Comparison of ENCODE assay signal across 1 cellular context in genomic region chr7:2522780-2523433, GRCh38.
TF ChIP-seq lines count a peak whose summit lies in the region.

No MANE protein-coding gene starts in this region.

TF ChIP-seq in A549, 52 proteins besides CTCF, POLR2A, EP300 and RAD21:
- no peak for TF ChIP-seq BCL3 (IDR thresholded peaks at IDR 0.05)
- TF ChIP-seq KDM1A (IDR thresholded peaks at IDR 0.05; ENCODE audit: low read depth): peak; percentile 88; the same call in 1 of the 2 replicates
- TF ChIP-seq E2F6 (IDR thresholded peaks at IDR 0.05; ENCODE audit: borderline replicate concordance, low read depth): no peak
- TF ChIP-seq HES2 (IDR thresholded peaks at IDR 0.05): no peak
- TF ChIP-seq ESRRA (IDR thresholded peaks at IDR 0.05; ENCODE audit: borderline replicate concordance, low read length): no peak
- TF ChIP-seq ZNF302 (CRISPR knock-in tag; IDR thresholded peaks at IDR 0.05): no peak
- TF ChIP-seq ZFP36 (IDR thresholded peaks at IDR 0.05; ENCODE audit: borderline replicate concordance, partially characterized antibody): no peak
- no peak for TF ChIP-seq HDAC2 (IDR thresholded peaks at IDR 0.05)
- no peak for TF ChIP-seq JUN (IDR thresholded peaks at IDR 0.05)
- TF ChIP-seq PHF8 (IDR thresholded peaks at IDR 0.05; ENCODE audit: borderline replicate concordance, low read depth): no peak
- TF ChIP-seq MYC (IDR thresholded peaks at IDR 0.05; ENCODE audit: borderline replicate concordance, low read length): no peak
- peak; percentile 36; the same call in 1 of the 2 replicates for TF ChIP-seq REST (IDR thresholded peaks at IDR 0.05)
- no peak for TF ChIP-seq POLR2AphosphoS2 (conservative IDR thresholded peaks at IDR 0.05; ENCODE audit: low read length)
- peak; percentile 67; the same call in 1 of the 2 replicates for TF ChIP-seq MAX (IDR thresholded peaks at IDR 0.05)
- no peak for TF ChIP-seq FOSB (CRISPR knock-in tag; IDR thresholded peaks at IDR 0.05)
- no peak for TF ChIP-seq EHF (CRISPR knock-in tag; IDR thresholded peaks at IDR 0.05)
- TF ChIP-seq ZSCAN20 (CRISPR knock-in tag; IDR thresholded peaks at IDR 0.05): no peak
- TF ChIP-seq NR3C1 (IDR thresholded peaks at IDR 0.05): no peak
- no peak for TF ChIP-seq GATA3 (IDR thresholded peaks at IDR 0.05; ENCODE audit: borderline replicate concordance)
- no peak for TF ChIP-seq HOXB5 (CRISPR knock-in tag; IDR thresholded peaks at IDR 0.05)
- TF ChIP-seq HOXA7 (CRISPR knock-in tag; IDR thresholded peaks at IDR 0.05): no peak
- TF ChIP-seq ELK1 (IDR thresholded peaks at IDR 0.05; ENCODE audit: low read depth, low read length): no peak
- TF ChIP-seq FOXS1 (CRISPR knock-in tag; IDR thresholded peaks at IDR 0.05): no peak
- TF ChIP-seq CHD2 (IDR thresholded peaks at IDR 0.05; ENCODE audit: low read length, partially characterized antibody): peak; percentile 74
- no peak for TF ChIP-seq TFCP2L1 (CRISPR knock-in tag; IDR thresholded peaks at IDR 0.05)
- no peak for TF ChIP-seq RNF2 (IDR thresholded peaks at IDR 0.05; ENCODE audit: borderline replicate concordance, low read depth)
- no peak for TF ChIP-seq PBX3 (IDR thresholded peaks at IDR 0.05)
- TF ChIP-seq HMGXB4 (CRISPR knock-in tag; IDR thresholded peaks at IDR 0.05; ENCODE audit: borderline replicate concordance): no peak
- no peak for TF ChIP-seq RFX5 (IDR thresholded peaks at IDR 0.05)
